Comparison of ENCODE assay signal across 1 cellular context in genomic region chr15:90716976-90717821, GRCh38.
TF ChIP-seq lines count a peak whose summit lies in the region.

BLM (plus strand) TSS chr15:90717346; CDS start chr15:90747393, 30,047 bp downstream.

TF ChIP-seq in K562, 482 proteins besides CTCF, POLR2A, EP300 and RAD21 (continued from another document and continues in another):
- TF ChIP-seq ZBTB11 (CRISPR knock-in tag; IDR thresholded peaks at IDR 0.05) (peak in 1 of 3 experiments; percentile 65; a peak in 1 of 6 replicates), TAF7 (tag; IDR thresholded peaks at IDR 0.05) (peak; percentile 68), GTF2A2 (tag; IDR thresholded peaks at IDR 0.05) (no peak), ZNF57 (CRISPR knock-in tag; IDR thresholded peaks at IDR 0.05) (no peak), RBM25 (IDR thresholded peaks at IDR 0.05; ENCODE audit: low read depth, low read length, severe bottlenecking) (peak; percentile 71), HMG20B (CRISPR knock-in tag; IDR thresholded peaks at IDR 0.05) (no peak), ZNF143 (CRISPR knock-in tag; IDR thresholded peaks at IDR 0.05) (no peak), ATF7 (IDR thresholded peaks at IDR 0.05) (peak; percentile 71), EHMT2 (IDR thresholded peaks at IDR 0.05) (no peak), SNRNP70 (optimal IDR thresholded peaks at IDR 0.05; ENCODE audit: low read depth, low read length) (no peak), MCM2 (IDR thresholded peaks at IDR 0.05; ENCODE audit: low read depth) (no peak), BRF1 (IDR thresholded peaks at IDR 0.05; ENCODE audit: borderline replicate concordance, extremely low read depth, insufficient read length) (no peak), ZNF133 (CRISPR knock-in tag; IDR thresholded peaks at IDR 0.05) (no peak), ZNF408 (CRISPR knock-in tag; IDR thresholded peaks at IDR 0.05; ENCODE audit: low read depth) (no peak), HDAC1 (IDR thresholded peaks at IDR 0.05) (peak in 1 of 2 experiments; percentile 98; a peak in 2 of 4 replicates), RB1 (IDR thresholded peaks at IDR 0.05; ENCODE audit: low read depth) (peak; percentile 99), ATF3 (IDR thresholded peaks at IDR 0.05) (no peak; the same call in 1 of the 2 replicates), ATF3 (CRISPR knock-in tag; conservative IDR thresholded peaks at IDR 0.05) (no peak), E2F8 (IDR thresholded peaks at IDR 0.05; ENCODE audit: low read depth, partially characterized antibody) (peak; percentile 94), ZNF445 (CRISPR knock-in tag; IDR thresholded peaks at IDR 0.05; ENCODE audit: low read depth) (no peak), TFAP4 (CRISPR knock-in tag; IDR thresholded peaks at IDR 0.05; ENCODE audit: borderline replicate concordance) (peak; percentile 93), HNRNPL (IDR thresholded peaks at IDR 0.05; ENCODE audit: low read depth, low read length) (no peak), ZBTB40 (IDR thresholded peaks at IDR 0.05) (peak; percentile 79), ZBTB40 (CRISPR knock-in tag; IDR thresholded peaks at IDR 0.05) (no peak), AFF4 (CRISPR knock-in tag; IDR thresholded peaks at IDR 0.05) (no peak; the same call in 1 of the 2 replicates), CBFA2T2 (conservative IDR thresholded peaks at IDR 0.05) (no peak), RAD51 (IDR thresholded peaks at IDR 0.05; ENCODE audit: borderline replicate concordance, low read depth) (peak; percentile 87), PHB (CRISPR knock-in tag; IDR thresholded peaks at IDR 0.05) (no peak), NEUROD1 (IDR thresholded peaks at IDR 0.05; ENCODE audit: borderline replicate concordance, low read depth, low read length, partially characterized antibody) (peak; percentile 87), NKRF (IDR thresholded peaks at IDR 0.05; ENCODE audit: borderline replicate concordance) (peak; percentile 92), ZNF311 (CRISPR knock-in tag; IDR thresholded peaks at IDR 0.05) (no peak), SRF (CRISPR knock-in tag; IDR thresholded peaks at IDR 0.05) (peak in 1 of 2 experiments; percentile 67; a peak in 1 of 4 replicates)
